26 cellular contexts compared by ENCODE assay signal in genomic region chr3:189826566-189826965, GRCh38.
"Had no signal": no experiment of that assay in that cellular context is flagged by ENCODE, and none has a peak within 500 bp of the region (broad histone marks: within the 10 kb centered on the region; RNA-seq: fewer than 3 reads in every experiment).

No MANE protein-coding gene starts in this region.

- H3K9ac ChIP-seq: SK-N-SH had no signal

- DNase-seq: activated CD4-positive, alpha-beta T cell treated with anti-CD3 and anti-CD28 coated beads, Interleukin-2, amount 10 ng/mL, durations not matched to agents 24 days and 14 days; activated CD4-positive, alpha-beta T cell treated with anti-CD3 and anti-CD28 coated beads, Interleukin-2, amount 50 U/mL, for 4 hours; activated CD8-positive, alpha-beta T cell treated with anti-CD3 and anti-CD28 coated beads for 36 hours; activated gamma-delta T cell; activated naive CD4-positive, alpha-beta T cell treated with Interleukin-2 at 50 U/mL for 16 hours; activated naive CD8-positive, alpha-beta T cell treated with anti-CD3 and anti-CD28 coated beads, Interleukin-2, amount 10 ng/mL, durations not matched to agents 7 days and 5 days; activated T-cell treated with anti-CD3 and anti-CD28 coated beads, Interleukin-2, amount 50 U/mL, for 1 hour; amygdala; body of pancreas; caudate nucleus; Karpas-422; KBM-7; MG63; NCI-H1048; NCI-H1436 treated with DMSO at 0.1 percent for 48 hours; NCI-H187; NCI-H2029 treated with DMSO at 0.1 percent for 48 hours; NCI-H2107; NCI-H345; NCI-H524 treated with DMSO at 0.1 percent for 48 hours; SHP77 treated with DMSO at 0.1 percent for 48 hours; SK-N-SH had no signal

- H3K27me3 ChIP-seq: ascending aorta, body of pancreas, MG63, SJSA1 had no signal

- H3K27ac ChIP-seq: ascending aorta, body of pancreas, SJSA1 had no signal

- H3K36me3 ChIP-seq: ascending aorta, MG63, SJSA1 had no signal

- H3K9me3 ChIP-seq: ascending aorta, body of pancreas, MG63, SJSA1, SK-N-SH had no signal

- H3K4me3 ChIP-seq: ascending aorta, body of pancreas, MG63, SJSA1 had no signal

- H3K4me1 ChIP-seq: ascending aorta, body of pancreas had no signal

- H3K4me2 ChIP-seq: SK-N-SH had no signal

- FAIRE-seq: bronchial epithelial cell, TTC549 had no signal
